7 cellular contexts compared by ENCODE assay signal in genomic region chr12:4909397-4909733, GRCh38. TPM values are rescaled to one million over a fixed set of nuclear protein-coding genes. Genes with fewer than 3 reads are reported as not detected.
DNase-seq lines count a peak whose midpoint lies in the region; ATAC-seq, FAIRE-seq and TF ChIP-seq lines count a peak whose summit lies in the region.

No MANE protein-coding gene starts in this region.

- peak overlapping the region in 3 of 4 donors; percentile 42 to 52 (median 43) for H3K4me3 ChIP-seq in Peyer's patch
- H3K4me3 ChIP-seq in skeletal muscle cell (ENCODE audit: low read depth, low read length) = peak overlapping the region; percentile 42
- peak overlapping the region in 2 of 4 donors; percentile 31 to 57 for H3K4me3 ChIP-seq in transverse colon

- H3K27ac Mint-ChIP-seq in glutamatergic neuron (ENCODE audit: unreplicated experiment) = no peak overlapping the region

- 4 to 7% methylated on average over 3 to 12 of the region's 24 CpGs for WGBS in transverse colon (ENCODE audit: low coverage in 1 of 2), 2 donors

- no peaks in the 10 kb centered on the region for H3K36me3 ChIP-seq in Peyer's patch
- no peaks in the 10 kb centered on the region for H3K36me3 ChIP-seq in transverse colon

- H3K27ac ChIP-seq in Peyer's patch (no peak overlapping the region), transverse colon (no peak overlapping the region)

- peaks cover 20% of the 10 kb centered on the region for H3K27me3 Mint-ChIP-seq in glutamatergic neuron (ENCODE audit: unreplicated experiment)

- H3K36me3 Mint-ChIP-seq in glutamatergic neuron (ENCODE audit: unreplicated experiment) = peaks cover 8% of the 10 kb centered on the region

- peaks cover 8% of the 10 kb centered on the region for H3K9me3 Mint-ChIP-seq in glutamatergic neuron (ENCODE audit: unreplicated experiment)

- intact Hi-C loops in transverse colon (cut with DNase I; ENCODE audit: low total_unique reads) = no loop called here

- peak; percentile 13 for DNase-seq in GM12892 (ENCODE audit: insufficient read length)
- DNase-seq in Peyer's patch = no peak
- DNase-seq in glutamatergic neuron = peak; percentile 42
- no peak for DNase-seq in skeletal muscle cell (ENCODE audit: low read depth)
- no peak for DNase-seq in middle frontal gyrus (ENCODE audit: extremely low spot score, low spot score)
- DNase-seq in transverse colon = no peak

- in situ Hi-C loops in transverse colon (cut with MboI; ENCODE audit: low pct_ligation_motif_present in 1 of 4, low pct_unique_long_range_greater_than_20kb in 1 of 4, low sequenced_read_pairs in 3 of 4) = no loop called here

- peak overlapping the region; percentile 87 for H3K4me3 Mint-ChIP-seq in glutamatergic neuron (ENCODE audit: unreplicated experiment)

- TF ChIP-seq CTCF in Peyer's patch (IDR thresholded peaks at IDR 0.05) = no peak
- no peak for TF ChIP-seq CTCF in glutamatergic neuron (IDR thresholded peaks at IDR 0.05; ENCODE audit: partially characterized antibody, unreplicated experiment)
- no peak for TF ChIP-seq CTCF in transverse colon (IDR thresholded peaks at IDR 0.05)

- TF ChIP-seq POLR2A in GM12892 (IDR thresholded peaks at IDR 0.05; ENCODE audit: low read depth, low read length) = no peak
- no peak for TF ChIP-seq POLR2A in Peyer's patch (IDR thresholded peaks at IDR 0.05)
- TF ChIP-seq POLR2A in transverse colon (IDR thresholded peaks at IDR 0.05) = no peak

- H3K4me1 Mint-ChIP-seq in glutamatergic neuron (ENCODE audit: low read depth, unreplicated experiment) = peaks cover 3% of the 10 kb centered on the region

- peaks cover 0 to 16% (median 4%) of the 10 kb centered on the region in 4 donors for H3K4me1 ChIP-seq in Peyer's patch
- peaks cover 0 to 27% (median 14%) of the 10 kb centered on the region in 4 donors for H3K4me1 ChIP-seq in transverse colon

- peaks cover 0 to 24% of the 10 kb centered on the region in 2 donors for H3K27me3 ChIP-seq in Peyer's patch
- H3K27me3 ChIP-seq in transverse colon = peaks cover 97% of the 10 kb centered on the region

- no peak for ATAC-seq in GM19455 (IDR thresholded peaks at IDR 0.05; ENCODE audit: unreplicated experiment)

- no peaks in the 10 kb centered on the region for H3K9me3 ChIP-seq in Peyer's patch
- H3K9me3 ChIP-seq in transverse colon = no peaks in the 10 kb centered on the region

- TF ChIP-seq EP300 in transverse colon (IDR thresholded peaks at IDR 0.05; ENCODE audit: low read depth) = no peak

- no peak for FAIRE-seq in GM12892 (lab: Jason Lieb, UNC)

RNA-seq across cellular contexts. Expression of gene KCNA1, which starts 0.3 kb away (rescaled TPM):
- polyA plus RNA-seq in GM12892 (2012; ENCODE audit: missing spikeins) = 0.53 TPM
- total RNA-seq in Peyer's patch (not detected), glutamatergic neuron (ENCODE audit: unreplicated experiment) (0.05 TPM), transverse colon (under 1 TPM in 3 of 4 donors, not detected in 1; 0.32 to 0.75 (median 0.41) TPM)

Comparison
In these comparisons a context has a peak if more than half of its experiments do, and no peak if none do; other contexts are left out.
1. DNase-seq: peak in GM12892 (single experiment) and glutamatergic neuron (single experiment); none in Peyer's patch (0 of 3), skeletal muscle cell (single experiment), middle frontal gyrus (single experiment) and transverse colon (single experiment).